In genomic region chr3:179729981-179730380, GRCh38 we compare ENCODE assay signal across 22 cellular contexts.
DNase-seq lines count a peak whose midpoint lies in the region; ATAC-seq and TF ChIP-seq lines count a peak whose summit lies in the region.
"Had no signal": no experiment of that assay in that cellular context is flagged by ENCODE, and none has a peak within 500 bp of the region (broad histone marks: within the 10 kb centered on the region; RNA-seq: fewer than 3 reads in every experiment).

No MANE protein-coding gene starts in this region.

- H3K27ac ChIP-seq in gastrocnemius medialis: peak overlapping the region; percentile 88 to 96 (median 94)
- H3K27ac ChIP-seq: 22Rv1; BLaER1 treated with 17β-estradiol and CSF1 and Interleukin-3, amounts not matched to agents 10 nM and 100 nM; GM23248 had no signal

- TF ChIP-seq CTCF in AG10803 (conservative IDR thresholded peaks at IDR 0.05; ENCODE audit: low read length) (no peak), omental fat pad (IDR thresholded peaks at IDR 0.05) (no peak), gastrocnemius medialis (IDR thresholded peaks at IDR 0.05 in 4 of 5, conservative IDR thresholded peaks at IDR 0.05 in 1 of 5) (no peak)

- H3K9me3 ChIP-seq in gastrocnemius medialis: no peaks in the 10 kb centered on the region
- H3K9me3 ChIP-seq: BE2C had no signal

- in situ Hi-C loops in gastrocnemius medialis (cut with MboI; ENCODE audit: low sequenced_read_pairs in 4 of 4): loop anchor here in 1 of 4 donors (5.0 kb wide), 1 partner anchor 58 kb away; no protein-coding TSS in a partner anchor

- TF ChIP-seq POLR2A in gastrocnemius medialis (IDR thresholded peaks at IDR 0.05): no peak

- H3K36me3 ChIP-seq in gastrocnemius medialis: no peaks in the 10 kb centered on the region

- H3K4me1 ChIP-seq in gastrocnemius medialis: peaks cover 63 to 64% of the 10 kb centered on the region in 2 donors
- H3K4me1 ChIP-seq: BE2C had no signal

- DNase-seq in AG10803 (ENCODE audit: low read depth) (peak; percentile 54), fibroblast of peridontal ligament (ENCODE audit: extremely low read depth) (peak; percentile 52), omental fat pad (ENCODE audit: low spot score) (no peak), gastrocnemius medialis (no peak), germinal center (ENCODE audit: low spot score) (no peak)
- no peak for DNase-seq in stimulated activated naive CD4-positive, alpha-beta T cell (lab: John Stamatoyannopoulos, UW)
- DNase-seq: AML-193; BE2C; CD4-positive, alpha-beta T cell; CD8-positive, alpha-beta memory T cell; DMS 273 treated with DMSO at 0.1 percent for 48 hours; DMS79; EL; GDM1; GM23248; H7; HCEC 1CT had no signal

- H3K27me3 ChIP-seq in gastrocnemius medialis: no peaks in the 10 kb centered on the region
- H3K27me3 ChIP-seq: BE2C; BLaER1 treated with 17β-estradiol and CSF1 and Interleukin-3, amounts not matched to agents 10 nM and 100 nM had no signal

- intact Hi-C loops in gastrocnemius medialis (cut with DNase I; ENCODE audit: low total_unique reads): loop anchor here (5.0 kb wide), 1 partner anchor 63 kb away; no protein-coding TSS in a partner anchor

- ATAC-seq in omental fat pad (ENCODE audit: low FRiP score) (peak; percentile 59), gastrocnemius medialis (no peak), GM21737 (IDR thresholded peaks at IDR 0.05; ENCODE audit: unreplicated experiment) (no peak), GM21360 (IDR thresholded peaks at IDR 0.05; ENCODE audit: unreplicated experiment) (no peak)
- ATAC-seq: GM12878 had no signal

- H3K4me3 ChIP-seq in AG10803 (ENCODE audit: low read length) (no peak overlapping the region), gastrocnemius medialis (no peak overlapping the region)
- H3K4me3 ChIP-seq: BLaER1 treated with 17β-estradiol and CSF1 and Interleukin-3, amounts not matched to agents 10 nM and 100 nM; GM12878; GM23248 had no signal

Comparison
In these comparisons a context has a peak if more than half of its experiments do, and no peak if none do; other contexts are left out.
1. DNase-seq: peak in AG10803 (single experiment) and fibroblast of peridontal ligament (single experiment); none in omental fat pad (single experiment), gastrocnemius medialis (0 of 2), stimulated activated naive CD4-positive, alpha-beta T cell (0 of 6) and germinal center (single experiment).